Comparison of ENCODE assay signal across 1 cellular context in the genomic region with DNA sequence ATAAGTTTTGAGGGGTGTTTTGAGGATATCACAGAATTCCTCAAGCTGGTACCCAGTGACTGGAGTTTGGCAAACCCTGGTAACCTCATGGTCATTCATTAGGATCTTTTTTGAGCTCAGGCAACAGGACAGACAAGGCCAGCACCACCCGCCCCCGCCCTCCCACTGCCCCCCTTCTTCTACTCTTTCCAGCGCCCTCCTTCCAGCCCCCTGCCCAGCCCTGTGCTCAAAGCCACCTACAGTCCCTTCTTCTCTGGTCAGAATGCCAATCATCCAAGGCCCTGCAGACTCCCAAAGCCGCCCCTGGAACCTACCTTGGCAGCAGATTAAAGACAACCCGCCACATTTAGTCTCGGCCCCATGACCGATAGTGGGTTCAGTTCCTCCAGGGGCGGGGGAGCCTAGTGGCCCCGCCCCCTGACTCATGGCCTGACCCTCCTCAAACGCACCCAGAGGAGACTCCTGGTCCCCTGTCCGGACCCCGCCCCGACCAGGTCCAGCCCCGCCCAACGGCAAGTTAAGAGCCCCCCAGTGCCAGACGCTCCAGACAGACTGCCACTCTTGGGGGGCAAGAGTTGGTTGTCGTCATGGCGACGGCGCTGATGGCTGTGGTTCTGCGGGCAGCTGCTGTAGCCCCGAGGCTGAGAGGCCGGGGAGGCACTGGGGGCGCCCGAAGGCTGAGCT.
TF ChIP-seq lines count a peak whose summit lies in the region.

A gene with protein sequence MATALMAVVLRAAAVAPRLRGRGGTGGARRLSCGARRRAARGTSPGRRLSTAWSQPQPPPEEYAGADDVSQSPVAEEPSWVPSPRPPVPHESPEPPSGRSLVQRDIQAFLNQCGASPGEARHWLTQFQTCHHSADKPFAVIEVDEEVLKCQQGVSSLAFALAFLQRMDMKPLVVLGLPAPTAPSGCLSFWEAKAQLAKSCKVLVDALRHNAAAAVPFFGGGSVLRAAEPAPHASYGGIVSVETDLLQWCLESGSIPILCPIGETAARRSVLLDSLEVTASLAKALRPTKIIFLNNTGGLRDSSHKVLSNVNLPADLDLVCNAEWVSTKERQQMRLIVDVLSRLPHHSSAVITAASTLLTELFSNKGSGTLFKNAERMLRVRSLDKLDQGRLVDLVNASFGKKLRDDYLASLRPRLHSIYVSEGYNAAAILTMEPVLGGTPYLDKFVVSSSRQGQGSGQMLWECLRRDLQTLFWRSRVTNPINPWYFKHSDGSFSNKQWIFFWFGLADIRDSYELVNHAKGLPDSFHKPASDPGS (plus strand): TSS at position 546 of the 684 bp plus-strand sequence. CDS start 42 bp downstream, at position 588.

TF ChIP-seq in HepG2, 621 proteins besides CTCF, POLR2A, EP300 and RAD21 (continued from another document):
- TF ChIP-seq, protein P1, sequence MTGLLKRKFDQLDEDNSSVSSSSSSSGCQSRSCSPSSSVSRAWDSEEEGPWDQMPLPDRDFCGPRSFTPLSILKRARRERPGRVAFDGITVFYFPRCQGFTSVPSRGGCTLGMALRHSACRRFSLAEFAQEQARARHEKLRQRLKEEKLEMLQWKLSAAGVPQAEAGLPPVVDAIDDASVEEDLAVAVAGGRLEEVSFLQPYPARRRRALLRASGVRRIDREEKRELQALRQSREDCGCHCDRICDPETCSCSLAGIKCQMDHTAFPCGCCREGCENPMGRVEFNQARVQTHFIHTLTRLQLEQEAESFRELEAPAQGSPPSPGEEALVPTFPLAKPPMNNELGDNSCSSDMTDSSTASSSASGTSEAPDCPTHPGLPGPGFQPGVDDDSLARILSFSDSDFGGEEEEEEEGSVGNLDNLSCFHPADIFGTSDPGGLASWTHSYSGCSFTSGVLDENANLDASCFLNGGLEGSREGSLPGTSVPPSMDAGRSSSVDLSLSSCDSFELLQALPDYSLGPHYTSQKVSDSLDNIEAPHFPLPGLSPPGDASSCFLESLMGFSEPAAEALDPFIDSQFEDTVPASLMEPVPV (CRISPR knock-in tag; IDR thresholded peaks at IDR 0.05), result no peak
- TF ChIP-seq PITX1 (CRISPR knock-in tag; IDR thresholded peaks at IDR 0.05) (no peak), CREM (IDR thresholded peaks at IDR 0.05) (no peak; the same call in 1 of the 2 replicates), CREM (CRISPR knock-in tag; IDR thresholded peaks at IDR 0.05) (no peak), ZC3H13 (CRISPR knock-in tag; IDR thresholded peaks at IDR 0.05) (peak; percentile 74; the same call in 1 of the 2 replicates), RFXAP (CRISPR knock-in tag; IDR thresholded peaks at IDR 0.05; ENCODE audit: borderline replicate concordance) (no peak), RARG (CRISPR knock-in tag; IDR thresholded peaks at IDR 0.05; ENCODE audit: low read depth) (no peak), CREB1 (IDR thresholded peaks at IDR 0.05) (no peak), CREB1 (CRISPR knock-in tag; IDR thresholded peaks at IDR 0.05) (no peak), SMARCC2 (IDR thresholded peaks at IDR 0.05) (no peak), ZFP41 (CRISPR knock-in tag; IDR thresholded peaks at IDR 0.05; ENCODE audit: borderline replicate concordance) (no peak)
